In the genomic region with DNA sequence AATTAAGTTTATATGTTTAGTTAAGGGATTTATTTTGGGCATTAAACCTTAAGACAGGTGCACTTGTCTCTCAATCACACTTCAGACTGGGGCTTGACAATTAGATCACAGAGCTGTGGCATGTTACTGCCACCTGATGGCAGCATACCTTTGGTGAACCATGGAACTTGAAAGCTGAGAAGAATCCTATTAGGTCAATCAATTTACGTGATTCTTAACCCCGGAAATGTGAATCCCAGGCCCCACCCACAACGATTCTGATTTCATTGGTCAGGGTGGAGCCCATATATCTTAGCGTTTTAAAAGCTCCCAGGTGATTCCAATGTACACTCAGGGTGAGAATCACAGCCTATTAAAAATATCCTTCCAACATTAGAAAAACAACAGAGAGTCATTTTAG, we compare ENCODE assay signal across 8 cellular contexts.
A peak's percentile ranks its signal among the peaks of the same experiment; 100 is the strongest.
DNase-seq lines count a peak whose midpoint lies in the region; ATAC-seq lines count a peak whose summit lies in the region.

No MANE protein-coding gene starts in this region.

- intact Hi-C loops in CD4-positive, alpha-beta memory T cell (cut with micrococcal nuclease): loop anchor here (1.0 kb wide), 1 partner anchor 98 kb away; no protein-coding TSS in a partner anchor
- intact Hi-C loops in left ventricle myocardium superior (cut with micrococcal nuclease): loop anchor here (2.0 kb wide), 1 partner anchor 98 kb away; no protein-coding TSS in a partner anchor

- no peaks in the 10 kb centered on the region for H3K9me3 ChIP-seq in CD4-positive, alpha-beta memory T cell (ENCODE audit: control insufficient read depth in 1 of 2, low read length in 2 of 2)

- no peaks in the 10 kb centered on the region for H3K27me3 ChIP-seq in CD4-positive, alpha-beta memory T cell (ENCODE audit: insufficient read depth, low read length)

- H3K27ac Mint-ChIP-seq in CD4-positive, alpha-beta memory T cell: peak overlapping the region in 1 of 7 donors; percentile 66

- H3K36me3 Mint-ChIP-seq in CD4-positive, alpha-beta memory T cell: no peaks in the 10 kb centered on the region

- DNase-seq in CD4-positive, alpha-beta memory T cell: peak; percentile 39 to 55 (median 43)
- DNase-seq in H4 (ENCODE audit: low spot score) (peak; percentile 31), NCI-H82 treated with DMSO at 0.1 percent for 48 hours (lab: John Stamatoyannopoulos, UW; ENCODE audit: unreplicated experiment) (peak; percentile 60), left ventricle myocardium superior (no peak), middle frontal gyrus (ENCODE audit: extremely low spot score, low spot score) (no peak), NCI-H128 (lab: John Stamatoyannopoulos, UW; ENCODE audit: unreplicated experiment) (no peak)
- peak; percentile 73 for DNase-seq in activated effector memory CD4-positive, alpha-beta T cell treated with anti-CD3 and anti-CD28 coated beads, Interleukin-2, amount 50 U/mL, for 16 hours
- peak; percentile 7 to 24 for DNase-seq in stimulated activated CD4-positive, alpha-beta T cell treated with anti-CD3 and anti-CD28 coated beads, Interleukin-15, amount 100 ng/mL, for 48 hours (ENCODE audit: low read depth in 2 of 2)

- H3K27me3 Mint-ChIP-seq in CD4-positive, alpha-beta memory T cell: peaks cover 10 to 15% of the 10 kb centered on the region in 2 donors

- H3K4me1 Mint-ChIP-seq in CD4-positive, alpha-beta memory T cell: peaks cover 0 to 5% (median 2%) of the 10 kb centered on the region in 4 donors

- H3K4me3 Mint-ChIP-seq in CD4-positive, alpha-beta memory T cell: peak overlapping the region in 1 of 8 donors; percentile 26

- H3K36me3 ChIP-seq in CD4-positive, alpha-beta memory T cell (ENCODE audit: insufficient read depth, low read length): no peaks in the 10 kb centered on the region

- H3K4me1 ChIP-seq in CD4-positive, alpha-beta memory T cell (ENCODE audit: insufficient read depth, low read length): no peaks in the 10 kb centered on the region

- POLR2A ChIA-PET in CD4-positive, alpha-beta memory T cell (lab: Charles Lee; ENCODE audit: partially characterized antibody): interaction anchor here (0.9 kb wide), 2 partner anchors 98 to 246 kb away, joined by 3 to 5 read pairs; no protein-coding TSS in a partner anchor

- no peak overlapping the region for H3K4me3 ChIP-seq in CD4-positive, alpha-beta memory T cell (ENCODE audit: low read length in 2 of 2)

- no peak overlapping the region for H3K27ac ChIP-seq in CD4-positive, alpha-beta memory T cell (ENCODE audit: low read depth, low read length)

- CTCF ChIA-PET in CD4-positive, alpha-beta memory T cell (lab: Charles Lee; ENCODE audit: partially characterized antibody): interaction anchor here (0.7 to 3.1 kb wide), 17 partner anchors 9 to 305 kb away, joined by 3 to 29 read pairs (median 4); no protein-coding TSS in a partner anchor

- no peaks in the 10 kb centered on the region for H3K9me3 Mint-ChIP-seq in CD4-positive, alpha-beta memory T cell

- peak; percentile 68 for ATAC-seq in left ventricle myocardium superior

Comparison
In these comparisons a context has a peak if more than half of its experiments do, and no peak if none do; other contexts are left out.
1. DNase-seq: peak in CD4-positive, alpha-beta memory T cell (5 of 5), H4 (single experiment), NCI-H82 treated with DMSO at 0.1 percent for 48 hours (single experiment), activated effector memory CD4-positive, alpha-beta T cell treated with anti-CD3 and anti-CD28 coated beads, Interleukin-2, amount 50 U/mL, for 16 hours (single experiment) and stimulated activated CD4-positive, alpha-beta T cell treated with anti-CD3 and anti-CD28 coated beads, Interleukin-15, amount 100 ng/mL, for 48 hours (2 of 2); none in left ventricle myocardium superior (single experiment), middle frontal gyrus (single experiment) and NCI-H128 (single experiment).